Comparison of ENCODE assay signal across 23 cellular contexts in genomic region chr9:73067074-73067473, GRCh38.
A peak's percentile ranks its signal among the peaks of the same experiment; 100 is the strongest.
DNase-seq lines count a peak whose midpoint lies in the region; ATAC-seq and TF ChIP-seq lines count a peak whose summit lies in the region.
"Had no signal": no experiment of that assay in that cellular context is flagged by ENCODE, and none has a peak within 500 bp of the region (broad histone marks: within the 10 kb centered on the region; RNA-seq: fewer than 3 reads in every experiment).

No MANE protein-coding gene starts in this region.

- no peaks in the 10 kb centered on the region for H3K36me3 ChIP-seq in DND-41 (ENCODE audit: insufficient read depth, low read length)
- H3K36me3 ChIP-seq in MM.1S (replicated peaks; ENCODE audit: insufficient read depth, low read length) = no peaks in the 10 kb centered on the region
- no peaks in the 10 kb centered on the region for H3K36me3 ChIP-seq in naive thymus-derived CD4-positive, alpha-beta T cell (ENCODE audit: control insufficient read depth in 2 of 3, insufficient read depth in 3 of 3, low read length in 3 of 3)
- no peaks in the 10 kb centered on the region for H3K36me3 ChIP-seq in mucosa of descending colon (ENCODE audit: low read depth)
- H3K36me3 ChIP-seq: SJSA1 had no signal

- no peaks in the 10 kb centered on the region for H4K20me1 ChIP-seq in DND-41 (ENCODE audit: insufficient read depth, low read length)
- H4K20me1 ChIP-seq in MM.1S (ENCODE audit: insufficient read depth, low read length) = no peaks in the 10 kb centered on the region

- H3K36me3 Mint-ChIP-seq in naive thymus-derived CD4-positive, alpha-beta T cell = no peaks in the 10 kb centered on the region
- H3K36me3 Mint-ChIP-seq: activated CD8-positive, alpha-beta memory T cell treated with anti-CD3 and anti-CD28 coated beads, Interleukin-2, amount 10 ng/mL, durations not matched to agents 7 days and 5 days; natural killer cell treated with Interleukin-12 subunit alpha and Interleukin-12 subunit beta and Interleukin-15 and Interleukin-18, amount 100 ng/mL, for 72 hours had no signal

- ATAC-seq in DND-41 (ENCODE audit: insufficient read depth, low read depth) = no peak
- ATAC-seq in naive thymus-derived CD4-positive, alpha-beta T cell = no peak
- no peak for ATAC-seq in mucosa of descending colon
- no peak for ATAC-seq in GM18868 (IDR thresholded peaks at IDR 0.05; ENCODE audit: unreplicated experiment)
- ATAC-seq: activated CD8-positive, alpha-beta memory T cell treated with anti-CD3 and anti-CD28 coated beads, Interleukin-2, amount 10 ng/mL, durations not matched to agents 7 days and 5 days; natural killer cell treated with Interleukin-12 subunit alpha and Interleukin-12 subunit beta and Interleukin-15 and Interleukin-18, amount 100 ng/mL, for 72 hours had no signal

- H3K9me3 ChIP-seq in DND-41 (ENCODE audit: insufficient read depth, low read length, severe bottlenecking) = no peaks in the 10 kb centered on the region
- H3K9me3 ChIP-seq in MM.1S (replicated peaks; ENCODE audit: insufficient read depth, low read length) = no peaks in the 10 kb centered on the region
- H3K9me3 ChIP-seq in naive thymus-derived CD4-positive, alpha-beta T cell (ENCODE audit: control insufficient read depth in 2 of 3, low read length in 3 of 3) = no peaks in the 10 kb centered on the region
- H3K9me3 ChIP-seq in mucosa of descending colon = no peaks in the 10 kb centered on the region
- H3K9me3 ChIP-seq: SJSA1 had no signal

- intact Hi-C loops in naive thymus-derived CD4-positive, alpha-beta T cell (cut with micrococcal nuclease) = no loop called here
- intact Hi-C loops in mucosa of descending colon (cut with DNase I, micrococcal nuclease) = no loop called here

- no peak overlapping the region for H3K27ac ChIP-seq in DND-41 (ENCODE audit: low read length)
- H3K27ac ChIP-seq in MM.1S (ENCODE audit: low read length) = no peak overlapping the region
- H3K27ac ChIP-seq in cingulate gyrus (ENCODE audit: low read depth, low read length) = peak overlapping the region; percentile 29
- no peak overlapping the region for H3K27ac ChIP-seq in naive thymus-derived CD4-positive, alpha-beta T cell (ENCODE audit: low read depth, low read length)
- H3K27ac ChIP-seq: SJSA1, skin epidermis had no signal

- peak; percentile 40 for TF ChIP-seq CTCF in DND-41 (IDR thresholded peaks at IDR 0.05; ENCODE audit: borderline replicate concordance, extremely low read depth, low read length, poor library complexity, severe bottlenecking)
- TF ChIP-seq CTCF in GM12873 (IDR thresholded peaks at IDR 0.05; ENCODE audit: insufficient read depth, low read depth, low read length, missing control alignments) = peak; percentile 64
- peak; percentile 12; the same call in 1 of the 2 replicates for TF ChIP-seq CTCF in MM.1S (IDR thresholded peaks at IDR 0.05; ENCODE audit: low read length)
- no peak for TF ChIP-seq CTCF in mucosa of descending colon (IDR thresholded peaks at IDR 0.05)

- H2AFZ ChIP-seq in DND-41 (ENCODE audit: low read depth, low read length) (no peak overlapping the region), MM.1S (ENCODE audit: low read length) (no peak overlapping the region)

- H3K27me3 ChIP-seq in DND-41 (ENCODE audit: insufficient read depth, low read length, poor library complexity) = no peaks in the 10 kb centered on the region
- no peaks in the 10 kb centered on the region for H3K27me3 ChIP-seq in MM.1S (replicated peaks; ENCODE audit: insufficient read depth, low read length)
- no peaks in the 10 kb centered on the region for H3K27me3 ChIP-seq in naive thymus-derived CD4-positive, alpha-beta T cell (ENCODE audit: control insufficient read depth in 2 of 2, insufficient read depth in 2 of 2, low read length in 2 of 2)
- H3K27me3 ChIP-seq: SJSA1 had no signal

- H3K9me3 Mint-ChIP-seq in naive thymus-derived CD4-positive, alpha-beta T cell = no peaks in the 10 kb centered on the region
- H3K9me3 Mint-ChIP-seq: activated T-helper 2 cell treated with anti-CD3 and anti-CD28 coated beads, Interferon-gamma antibody, Interleukin-2, Interleukin-4, amounts not matched to agents 10 μg/mL and 5 μg/mL and 100 μg/mL, durations not matched to agents 14 hours and 24 hours and 36 hours; natural killer cell treated with Interleukin-12 subunit alpha and Interleukin-12 subunit beta and Interleukin-15 and Interleukin-18, amount 100 ng/mL, for 72 hours; T-helper 2 cell treated with Interferon-gamma antibody and Interleukin-4, amounts not matched to agents 5 μg/mL and 100 μg/mL, for 36 hours had no signal

- H3K4me3 ChIP-seq in DND-41 (ENCODE audit: low read depth in 1 of 2, low read length in 2 of 2) (no peak overlapping the region), MM.1S (ENCODE audit: low read length) (no peak overlapping the region), mucosa of descending colon (no peak overlapping the region)
- H3K4me3 ChIP-seq in naive thymus-derived CD4-positive, alpha-beta T cell (ENCODE audit: low read length) = no peak overlapping the region
- H3K4me3 ChIP-seq: SJSA1, skin epidermis had no signal

- POLR2A ChIA-PET in naive thymus-derived CD4-positive, alpha-beta T cell (lab: Charles Lee) = no interaction called here

- H3K27me3 Mint-ChIP-seq in naive thymus-derived CD4-positive, alpha-beta T cell = peaks cover 2 to 40% (median 11%) of the 10 kb centered on the region in 5 donors

- no peak overlapping the region for H3K9ac ChIP-seq in DND-41 (ENCODE audit: low read depth, low read length)
- no peak overlapping the region for H3K9ac ChIP-seq in MM.1S (ENCODE audit: low read length)

- H3K4me1 ChIP-seq in DND-41 (ENCODE audit: insufficient read depth, low read length) (no peaks in the 10 kb centered on the region), MM.1S (ENCODE audit: low read length) (no peaks in the 10 kb centered on the region), mucosa of descending colon (ENCODE audit: low read depth) (no peaks in the 10 kb centered on the region)
- H3K4me1 ChIP-seq in naive thymus-derived CD4-positive, alpha-beta T cell (ENCODE audit: control insufficient read depth in 2 of 2, insufficient read depth in 2 of 2, low read length in 2 of 2) = no peaks in the 10 kb centered on the region
- H3K4me1 ChIP-seq: SJSA1 had no signal

- CTCF ChIA-PET in naive thymus-derived CD4-positive, alpha-beta T cell (lab: Charles Lee) = no interaction called here

- no peaks in the 10 kb centered on the region for H3K9me2 ChIP-seq in MM.1S (replicated peaks; ENCODE audit: insufficient read depth, low read length)

- no peak overlapping the region for H3K27ac Mint-ChIP-seq in naive thymus-derived CD4-positive, alpha-beta T cell
- H3K27ac Mint-ChIP-seq: activated CD8-positive, alpha-beta memory T cell treated with anti-CD3 and anti-CD28 coated beads, Interleukin-2, amount 10 ng/mL, durations not matched to agents 7 days and 5 days; activated T-helper 2 cell treated with anti-CD3 and anti-CD28 coated beads, Interferon-gamma antibody, Interleukin-2, Interleukin-4, amounts not matched to agents 10 μg/mL and 5 μg/mL and 100 μg/mL, durations not matched to agents 14 hours and 24 hours and 36 hours; IgD-negative memory B cell; natural killer cell treated with Interleukin-12 subunit alpha and Interleukin-12 subunit beta and Interleukin-15 and Interleukin-18, amount 100 ng/mL, for 72 hours; T-helper 2 cell treated with Interferon-gamma antibody and Interleukin-4, amounts not matched to agents 5 μg/mL and 100 μg/mL, for 36 hours had no signal

- H3K4me3 Mint-ChIP-seq in naive thymus-derived CD4-positive, alpha-beta T cell = no peak overlapping the region
- H3K4me3 Mint-ChIP-seq: activated CD8-positive, alpha-beta memory T cell treated with anti-CD3 and anti-CD28 coated beads, Interleukin-2, amount 10 ng/mL, durations not matched to agents 7 days and 5 days; natural killer cell treated with Interleukin-12 subunit alpha and Interleukin-12 subunit beta and Interleukin-15 and Interleukin-18, amount 100 ng/mL, for 72 hours; T-helper 2 cell treated with Interferon-gamma antibody and Interleukin-4, amounts not matched to agents 5 μg/mL and 100 μg/mL, for 36 hours had no signal

- DNase-seq in DND-41 (no peak), MM.1S (no peak), mucosa of descending colon (no peak)
- no peak for DNase-seq in naive thymus-derived CD4-positive, alpha-beta T cell
- DNase-seq: activated CD8-positive, alpha-beta memory T cell treated with anti-CD3 and anti-CD28 coated beads, Interleukin-2, amount 10 ng/mL, durations not matched to agents 7 days and 5 days; cerebellar nuclear complex; EL; hippocampal formation; mammary epithelial cell; NCI-H1048; NCI-H2029 treated with DMSO at 0.1 percent for 48 hours; NCI-H524; OCI-M1; stimulated activated CD4-positive, alpha-beta T cell treated with anti-CD3 and anti-CD28 coated beads, Interleukin-4, amount 100 ng/mL, for 1 hour had no signal

- H3K4me1 Mint-ChIP-seq in naive thymus-derived CD4-positive, alpha-beta T cell = no peaks in the 10 kb centered on the region
- H3K4me1 Mint-ChIP-seq: activated CD8-positive, alpha-beta memory T cell treated with anti-CD3 and anti-CD28 coated beads, Interleukin-2, amount 10 ng/mL, durations not matched to agents 7 days and 5 days; IgD-negative memory B cell had no signal

- H3K4me2 ChIP-seq in DND-41 (ENCODE audit: insufficient read depth, low read length) (no peak overlapping the region), MM.1S (ENCODE audit: low read depth, low read length) (no peak overlapping the region)

- no peaks in the 10 kb centered on the region for H3F3A ChIP-seq in MM.1S (ENCODE audit: insufficient read depth, low read length)

- H3K79me2 ChIP-seq in DND-41 (ENCODE audit: insufficient read depth, low read length) (no peaks in the 10 kb centered on the region), MM.1S (ENCODE audit: low read length) (no peaks in the 10 kb centered on the region)
